8 cellular contexts compared by ENCODE assay signal in genomic region chr5:172188893-172189692, GRCh38. TPM values are rescaled to one million over a fixed set of nuclear protein-coding genes. Genes with fewer than 3 reads are reported as not detected.
DNase-seq lines count a peak whose midpoint lies in the region; ATAC-seq, FAIRE-seq and TF ChIP-seq lines count a peak whose summit lies in the region.

No MANE protein-coding gene starts in this region.

- no peak for TF ChIP-seq CTCF in Caco-2 (IDR thresholded peaks at IDR 0.05; ENCODE audit: insufficient read depth in 1 of 2, low read depth in 1 of 2, low read length in 1 of 2, severe bottlenecking in 1 of 2, unreplicated experiment in 1 of 2)

- H3K4me3 ChIP-seq in Caco-2 (ENCODE audit: low read depth, low read length) (peak overlapping the region; percentile 91), ectodermal cell (ENCODE audit: insufficient read depth, low read depth, low read length) (peak overlapping the region; percentile 69)

- H3K4me1 Mint-ChIP-seq in Caco-2 (ENCODE audit: low read depth, unreplicated experiment), result no peaks in the 10 kb centered on the region

- no peak for ATAC-seq in HG03135 (IDR thresholded peaks at IDR 0.05; ENCODE audit: unreplicated experiment)

- POLR2A ChIA-PET in Caco-2 (lab: Charles Lee), result interaction anchor here (0.8 kb wide), 1 partner anchor 183 kb away, joined by 3 read pairs; the partner anchor contains the start of gene FBXW11

- peaks cover 3% of the 10 kb centered on the region for H3K27me3 Mint-ChIP-seq in Caco-2 (ENCODE audit: insufficient read depth, unreplicated experiment)

- H3K9me3 Mint-ChIP-seq in Caco-2 (ENCODE audit: unreplicated experiment), result no peaks in the 10 kb centered on the region

- H3K4me3 Mint-ChIP-seq in Caco-2 (ENCODE audit: unreplicated experiment), result peak overlapping the region; percentile 98

- intact Hi-C loops in Caco-2 (cut with micrococcal nuclease; ENCODE audit: unreplicated experiment), result loop anchor here (1.0 to 5.0 kb wide), 6 partner anchors 27 to 277 kb away; partner anchors contain the start of gene UBTD2

- H3K36me3 ChIP-seq in Caco-2 (ENCODE audit: control insufficient read depth, insufficient read depth, low read length) (no peaks in the 10 kb centered on the region), ectodermal cell (ENCODE audit: control insufficient read depth, insufficient read depth, low read length) (no peaks in the 10 kb centered on the region)

- no TSS peak for BruUV-seq in Caco-2 (replicated peaks; lab: Mats Ljungman, UMichigan)

- peaks cover 8% of the 10 kb centered on the region; the same call in 1 of the 2 replicates for H3K4me1 ChIP-seq in Caco-2
- H3K4me1 ChIP-seq in ectodermal cell (ENCODE audit: control insufficient read depth, insufficient read depth, low read length), result peaks cover 12% of the 10 kb centered on the region

- H3K27me3 ChIP-seq in Caco-2 (replicated peaks; ENCODE audit: control insufficient read depth, insufficient read depth, low read length) (no peaks in the 10 kb centered on the region), ectodermal cell (ENCODE audit: control insufficient read depth, insufficient read depth, low read length, poor library complexity, severe bottlenecking) (peaks cover 14% of the 10 kb centered on the region)

- no peaks in the 10 kb centered on the region for H3K9me3 ChIP-seq in Caco-2
- no peaks in the 10 kb centered on the region for H3K9me3 ChIP-seq in ectodermal cell (ENCODE audit: control insufficient read depth, low read length)

- peak overlapping the region; percentile 83 for H3K27ac ChIP-seq in ectodermal cell (ENCODE audit: insufficient read depth, low read depth, low read length, poor library complexity, severe bottlenecking)

- DNase-seq in Caco-2 (no peak), NCI-H146 treated with DMSO at 0.1 percent for 48 hours (lab: John Stamatoyannopoulos, UW; ENCODE audit: unreplicated experiment) (peak; percentile 13), non-pigmented ciliary epithelial cell (ENCODE audit: low read depth) (peak; percentile 32), 8988T (no peak), HTR-8/SVneo (ENCODE audit: insufficient read length, low spot score) (no peak)
- no peak for DNase-seq in effector CD4-positive, alpha-beta T cell

- 3% methylated on average over 28 to 29 of the region's 30 CpGs for WGBS in ectodermal cell, 2 experiments

- no peak for FAIRE-seq in HTR-8/SVneo (lab: Jason Lieb, UNC)

- H3K27ac Mint-ChIP-seq in Caco-2 (ENCODE audit: unreplicated experiment), result no peak overlapping the region

- CTCF ChIA-PET in Caco-2 (lab: Charles Lee), result interaction anchor here (0.6 to 2.0 kb wide), 9 partner anchors 15 to 574 kb away, joined by 3 to 8 read pairs (median 3); partner anchors contain the start of gene FBXW11

- peaks cover 17% of the 10 kb centered on the region for H3K36me3 Mint-ChIP-seq in Caco-2 (ENCODE audit: insufficient read depth, unreplicated experiment)

RNA-seq across cellular contexts. Expression of gene STK10, which starts 1.1 kb away (rescaled TPM):
- total RNA-seq in Caco-2 (2022), result 10.3 and 15.6 TPM in 2 replicates
- polyA plus RNA-seq in ectodermal cell (2013, experiment 1 of 4), result 6.0 TPM
- 8.6 TPM for polyA plus RNA-seq in ectodermal cell (2013, experiment 2 of 4)
- 5.7 TPM for polyA plus RNA-seq in ectodermal cell (2013, experiment 3 of 4)
- 4.6 TPM for polyA plus RNA-seq in ectodermal cell (2013, experiment 4 of 4)

RNA-seq across cellular contexts. Expression of gene EFCAB9, which starts 4.9 kb away (rescaled TPM):
- total RNA-seq in Caco-2 (2022), result not detected in 2 replicates
- 0.87 TPM for polyA plus RNA-seq in ectodermal cell (2013, experiment 1 of 4)
- 0.41 TPM for polyA plus RNA-seq in ectodermal cell (2013, experiment 2 of 4)
- not detected for polyA plus RNA-seq in ectodermal cell (2013, experiment 3 of 4)
- polyA plus RNA-seq in ectodermal cell (2013, experiment 4 of 4), result not detected

Comparison
In these comparisons a context has a peak if more than half of its experiments do, and no peak if none do; other contexts are left out.
1. DNase-seq: peak in NCI-H146 treated with DMSO at 0.1 percent for 48 hours (single experiment) and non-pigmented ciliary epithelial cell (single experiment); none in Caco-2 (0 of 2), 8988T (single experiment), HTR-8/SVneo (single experiment) and effector CD4-positive, alpha-beta T cell (single experiment).